1 cellular context compared by ENCODE assay signal in the genomic region with DNA sequence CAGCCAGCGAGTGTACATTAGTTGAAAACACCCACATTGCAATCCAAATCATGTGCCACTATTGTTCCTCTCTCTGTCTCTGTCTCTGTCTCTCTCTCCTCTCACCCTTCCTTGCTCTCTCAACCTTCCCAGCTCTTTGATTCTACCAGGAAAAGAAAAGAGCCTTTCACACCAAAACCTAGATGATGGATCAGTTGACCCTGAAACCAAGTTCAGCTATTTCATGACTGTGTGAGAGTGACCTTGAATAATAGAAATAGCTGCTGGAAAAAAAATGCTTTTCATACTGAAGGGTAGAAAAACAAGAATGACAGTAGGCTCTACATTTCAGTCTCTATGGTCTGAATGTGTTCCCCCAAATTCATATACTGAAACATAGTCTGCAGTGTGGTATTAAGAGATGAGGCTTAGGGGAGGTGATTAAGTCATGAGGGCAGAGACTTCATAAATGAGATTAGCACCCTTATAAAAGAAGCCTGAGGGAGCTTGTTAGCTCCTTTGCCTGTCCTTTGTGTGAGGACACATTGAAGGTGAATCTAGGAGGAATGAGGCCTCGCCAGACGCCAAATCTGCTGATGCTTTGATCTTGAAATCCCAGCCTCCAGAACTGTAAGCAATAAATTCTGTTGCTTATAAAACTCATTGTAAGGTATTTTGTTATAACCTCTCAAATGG.
TF ChIP-seq lines count a peak whose summit lies in the region.

No MANE protein-coding gene starts in this region.

TF ChIP-seq in HepG2, 621 proteins besides CTCF, POLR2A, EP300 and RAD21 (continued from another document and continues in another):
- TF ChIP-seq NR2F6 (IDR thresholded peaks at IDR 0.05) = no peak
- TF ChIP-seq NR2F6 (CRISPR knock-in tag; IDR thresholded peaks at IDR 0.05) = peak; percentile 77
- TF ChIP-seq HDAC2 (CRISPR knock-in tag; IDR thresholded peaks at IDR 0.05) = peak; percentile 50; the same call in 1 of the 2 replicates
- TF ChIP-seq, protein P1, sequence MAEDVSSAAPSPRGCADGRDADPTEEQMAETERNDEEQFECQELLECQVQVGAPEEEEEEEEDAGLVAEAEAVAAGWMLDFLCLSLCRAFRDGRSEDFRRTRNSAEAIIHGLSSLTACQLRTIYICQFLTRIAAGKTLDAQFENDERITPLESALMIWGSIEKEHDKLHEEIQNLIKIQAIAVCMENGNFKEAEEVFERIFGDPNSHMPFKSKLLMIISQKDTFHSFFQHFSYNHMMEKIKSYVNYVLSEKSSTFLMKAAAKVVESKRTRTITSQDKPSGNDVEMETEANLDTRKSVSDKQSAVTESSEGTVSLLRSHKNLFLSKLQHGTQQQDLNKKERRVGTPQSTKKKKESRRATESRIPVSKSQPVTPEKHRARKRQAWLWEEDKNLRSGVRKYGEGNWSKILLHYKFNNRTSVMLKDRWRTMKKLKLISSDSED (CRISPR knock-in tag; IDR thresholded peaks at IDR 0.05) = no peak
- no peak for TF ChIP-seq KLF9 (CRISPR knock-in tag; IDR thresholded peaks at IDR 0.05; ENCODE audit: low read depth)
- TF ChIP-seq NR2C2 (CRISPR knock-in tag; IDR thresholded peaks at IDR 0.05; ENCODE audit: borderline replicate concordance) = no peak
- TF ChIP-seq ZIK1 (CRISPR knock-in tag; IDR thresholded peaks at IDR 0.05; ENCODE audit: borderline replicate concordance, low read depth) = no peak
- TF ChIP-seq GTF2F1 (IDR thresholded peaks at IDR 0.05; ENCODE audit: low read length) = no peak
- no peak for TF ChIP-seq ZNF326 (CRISPR knock-in tag; IDR thresholded peaks at IDR 0.05; ENCODE audit: borderline replicate concordance)
- no peak for TF ChIP-seq RFX3 (CRISPR knock-in tag; IDR thresholded peaks at IDR 0.05)
- TF ChIP-seq TBP (CRISPR knock-in tag; IDR thresholded peaks at IDR 0.05) = no peak
- peak; percentile 66 for TF ChIP-seq TEAD3 (CRISPR knock-in tag; optimal IDR thresholded peaks at IDR 0.05; ENCODE audit: borderline replicate concordance)
- TF ChIP-seq, protein P2, sequence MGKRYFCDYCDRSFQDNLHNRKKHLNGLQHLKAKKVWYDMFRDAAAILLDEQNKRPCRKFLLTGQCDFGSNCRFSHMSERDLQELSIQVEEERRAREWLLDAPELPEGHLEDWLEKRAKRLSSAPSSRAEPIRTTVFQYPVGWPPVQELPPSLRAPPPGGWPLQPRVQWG (CRISPR knock-in tag; IDR thresholded peaks at IDR 0.05; ENCODE audit: borderline replicate concordance, low read depth) = no peak
- no peak for TF ChIP-seq SP1 (IDR thresholded peaks at IDR 0.05)
- TF ChIP-seq SP1 (CRISPR knock-in tag; IDR thresholded peaks at IDR 0.05) = no peak
- no peak for TF ChIP-seq ELF4 (CRISPR knock-in tag; IDR thresholded peaks at IDR 0.05; ENCODE audit: borderline replicate concordance)
- no peak for TF ChIP-seq PHF8 (CRISPR knock-in tag; IDR thresholded peaks at IDR 0.05)
- TF ChIP-seq ZSCAN12 (CRISPR knock-in tag; IDR thresholded peaks at IDR 0.05) = no peak
- no peak for TF ChIP-seq WIZ (CRISPR knock-in tag; IDR thresholded peaks at IDR 0.05)
- TF ChIP-seq TRIM24 (CRISPR knock-in tag; IDR thresholded peaks at IDR 0.05) = no peak
- no peak for TF ChIP-seq ZNF775 (CRISPR knock-in tag; IDR thresholded peaks at IDR 0.05; ENCODE audit: borderline replicate concordance)
- no peak for TF ChIP-seq ZSCAN21 (CRISPR knock-in tag; IDR thresholded peaks at IDR 0.05; ENCODE audit: borderline replicate concordance)
- TF ChIP-seq, protein P3, sequence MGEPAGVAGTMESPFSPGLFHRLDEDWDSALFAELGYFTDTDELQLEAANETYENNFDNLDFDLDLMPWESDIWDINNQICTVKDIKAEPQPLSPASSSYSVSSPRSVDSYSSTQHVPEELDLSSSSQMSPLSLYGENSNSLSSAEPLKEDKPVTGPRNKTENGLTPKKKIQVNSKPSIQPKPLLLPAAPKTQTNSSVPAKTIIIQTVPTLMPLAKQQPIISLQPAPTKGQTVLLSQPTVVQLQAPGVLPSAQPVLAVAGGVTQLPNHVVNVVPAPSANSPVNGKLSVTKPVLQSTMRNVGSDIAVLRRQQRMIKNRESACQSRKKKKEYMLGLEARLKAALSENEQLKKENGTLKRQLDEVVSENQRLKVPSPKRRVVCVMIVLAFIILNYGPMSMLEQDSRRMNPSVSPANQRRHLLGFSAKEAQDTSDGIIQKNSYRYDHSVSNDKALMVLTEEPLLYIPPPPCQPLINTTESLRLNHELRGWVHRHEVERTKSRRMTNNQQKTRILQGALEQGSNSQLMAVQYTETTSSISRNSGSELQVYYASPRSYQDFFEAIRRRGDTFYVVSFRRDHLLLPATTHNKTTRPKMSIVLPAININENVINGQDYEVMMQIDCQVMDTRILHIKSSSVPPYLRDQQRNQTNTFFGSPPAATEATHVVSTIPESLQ (CRISPR knock-in tag; conservative IDR thresholded peaks at IDR 0.05) = no peak
- TF ChIP-seq SNAI1 (CRISPR knock-in tag; IDR thresholded peaks at IDR 0.05; ENCODE audit: borderline replicate concordance) = no peak
- no peak for TF ChIP-seq ZNF713 (CRISPR knock-in tag; IDR thresholded peaks at IDR 0.05)
- TF ChIP-seq, protein P4, sequence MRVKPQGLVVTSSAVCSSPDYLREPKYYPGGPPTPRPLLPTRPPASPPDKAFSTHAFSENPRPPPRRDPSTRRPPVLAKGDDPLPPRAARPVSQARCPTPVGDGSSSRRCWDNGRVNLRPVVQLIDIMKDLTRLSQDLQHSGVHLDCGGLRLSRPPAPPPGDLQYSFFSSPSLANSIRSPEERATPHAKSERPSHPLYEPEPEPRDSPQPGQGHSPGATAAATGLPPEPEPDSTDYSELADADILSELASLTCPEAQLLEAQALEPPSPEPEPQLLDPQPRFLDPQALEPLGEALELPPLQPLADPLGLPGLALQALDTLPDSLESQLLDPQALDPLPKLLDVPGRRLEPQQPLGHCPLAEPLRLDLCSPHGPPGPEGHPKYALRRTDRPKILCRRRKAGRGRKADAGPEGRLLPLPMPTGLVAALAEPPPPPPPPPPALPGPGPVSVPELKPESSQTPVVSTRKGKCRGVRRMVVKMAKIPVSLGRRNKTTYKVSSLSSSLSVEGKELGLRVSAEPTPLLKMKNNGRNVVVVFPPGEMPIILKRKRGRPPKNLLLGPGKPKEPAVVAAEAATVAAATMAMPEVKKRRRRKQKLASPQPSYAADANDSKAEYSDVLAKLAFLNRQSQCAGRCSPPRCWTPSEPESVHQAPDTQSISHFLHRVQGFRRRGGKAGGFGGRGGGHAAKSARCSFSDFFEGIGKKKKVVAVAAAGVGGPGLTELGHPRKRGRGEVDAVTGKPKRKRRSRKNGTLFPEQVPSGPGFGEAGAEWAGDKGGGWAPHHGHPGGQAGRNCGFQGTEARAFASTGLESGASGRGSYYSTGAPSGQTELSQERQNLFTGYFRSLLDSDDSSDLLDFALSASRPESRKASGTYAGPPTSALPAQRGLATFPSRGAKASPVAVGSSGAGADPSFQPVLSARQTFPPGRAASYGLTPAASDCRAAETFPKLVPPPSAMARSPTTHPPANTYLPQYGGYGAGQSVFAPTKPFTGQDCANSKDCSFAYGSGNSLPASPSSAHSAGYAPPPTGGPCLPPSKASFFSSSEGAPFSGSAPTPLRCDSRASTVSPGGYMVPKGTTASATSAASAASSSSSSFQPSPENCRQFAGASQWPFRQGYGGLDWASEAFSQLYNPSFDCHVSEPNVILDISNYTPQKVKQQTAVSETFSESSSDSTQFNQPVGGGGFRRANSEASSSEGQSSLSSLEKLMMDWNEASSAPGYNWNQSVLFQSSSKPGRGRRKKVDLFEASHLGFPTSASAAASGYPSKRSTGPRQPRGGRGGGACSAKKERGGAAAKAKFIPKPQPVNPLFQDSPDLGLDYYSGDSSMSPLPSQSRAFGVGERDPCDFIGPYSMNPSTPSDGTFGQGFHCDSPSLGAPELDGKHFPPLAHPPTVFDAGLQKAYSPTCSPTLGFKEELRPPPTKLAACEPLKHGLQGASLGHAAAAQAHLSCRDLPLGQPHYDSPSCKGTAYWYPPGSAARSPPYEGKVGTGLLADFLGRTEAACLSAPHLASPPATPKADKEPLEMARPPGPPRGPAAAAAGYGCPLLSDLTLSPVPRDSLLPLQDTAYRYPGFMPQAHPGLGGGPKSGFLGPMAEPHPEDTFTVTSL (CRISPR knock-in tag; IDR thresholded peaks at IDR 0.05; ENCODE audit: borderline replicate concordance) = peak; percentile 43; the same call in 1 of the 2 replicates
- TF ChIP-seq, protein P5, sequence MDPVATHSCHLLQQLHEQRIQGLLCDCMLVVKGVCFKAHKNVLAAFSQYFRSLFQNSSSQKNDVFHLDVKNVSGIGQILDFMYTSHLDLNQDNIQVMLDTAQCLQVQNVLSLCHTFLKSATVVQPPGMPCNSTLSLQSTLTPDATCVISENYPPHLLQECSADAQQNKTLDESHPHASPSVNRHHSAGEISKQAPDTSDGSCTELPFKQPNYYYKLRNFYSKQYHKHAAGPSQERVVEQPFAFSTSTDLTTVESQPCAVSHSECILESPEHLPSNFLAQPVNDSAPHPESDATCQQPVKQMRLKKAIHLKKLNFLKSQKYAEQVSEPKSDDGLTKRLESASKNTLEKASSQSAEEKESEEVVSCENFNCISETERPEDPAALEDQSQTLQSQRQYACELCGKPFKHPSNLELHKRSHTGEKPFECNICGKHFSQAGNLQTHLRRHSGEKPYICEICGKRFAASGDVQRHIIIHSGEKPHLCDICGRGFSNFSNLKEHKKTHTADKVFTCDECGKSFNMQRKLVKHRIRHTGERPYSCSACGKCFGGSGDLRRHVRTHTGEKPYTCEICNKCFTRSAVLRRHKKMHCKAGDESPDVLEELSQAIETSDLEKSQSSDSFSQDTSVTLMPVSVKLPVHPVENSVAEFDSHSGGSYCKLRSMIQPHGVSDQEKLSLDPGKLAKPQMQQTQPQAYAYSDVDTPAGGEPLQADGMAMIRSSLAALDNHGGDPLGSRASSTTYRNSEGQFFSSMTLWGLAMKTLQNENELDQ (CRISPR knock-in tag; IDR thresholded peaks at IDR 0.05; ENCODE audit: borderline replicate concordance) = no peak
- TF ChIP-seq ZNF264 (CRISPR knock-in tag; IDR thresholded peaks at IDR 0.05) = no peak
- TF ChIP-seq ZFP36L2 (CRISPR knock-in tag; IDR thresholded peaks at IDR 0.05) = no peak
- no peak for TF ChIP-seq ZBTB38 (CRISPR knock-in tag; IDR thresholded peaks at IDR 0.05)
- TF ChIP-seq ZNF12 (CRISPR knock-in tag; IDR thresholded peaks at IDR 0.05) = no peak
- no peak for TF ChIP-seq CBX5 (CRISPR knock-in tag; IDR thresholded peaks at IDR 0.05; ENCODE audit: borderline replicate concordance)
- no peak for TF ChIP-seq ZNF496 (CRISPR knock-in tag; IDR thresholded peaks at IDR 0.05; ENCODE audit: insufficient replicate concordance)
- TF ChIP-seq ZNF589 (CRISPR knock-in tag; conservative IDR thresholded peaks at IDR 0.05) = no peak
- TF ChIP-seq, protein P6, sequence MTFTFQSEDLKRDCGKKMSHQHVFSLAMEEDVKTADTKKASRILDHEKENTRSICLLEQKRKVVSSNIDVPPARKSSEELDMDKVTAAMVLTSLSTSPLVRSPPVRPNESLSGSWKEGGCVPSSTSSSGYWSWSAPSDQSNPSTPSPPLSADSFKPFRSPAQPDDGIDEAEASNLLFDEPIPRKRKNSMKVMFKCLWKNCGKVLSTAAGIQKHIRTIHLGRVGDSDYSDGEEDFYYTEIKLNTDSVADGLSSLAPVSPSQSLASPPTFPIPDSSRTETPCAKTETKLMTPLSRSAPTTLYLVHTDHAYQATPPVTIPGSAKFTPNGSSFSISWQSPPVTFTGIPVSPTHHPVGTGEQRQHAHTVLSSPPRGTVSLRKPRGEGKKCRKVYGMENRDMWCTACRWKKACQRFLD (CRISPR knock-in tag; IDR thresholded peaks at IDR 0.05; ENCODE audit: borderline replicate concordance) = no peak
- no peak for TF ChIP-seq ZNF17 (CRISPR knock-in tag; IDR thresholded peaks at IDR 0.05)
- TF ChIP-seq ZNF180 (CRISPR knock-in tag; IDR thresholded peaks at IDR 0.05; ENCODE audit: borderline replicate concordance, low read depth) = no peak
- TF ChIP-seq U2AF2 (IDR thresholded peaks at IDR 0.05; ENCODE audit: low read depth, low read length) = no peak
- TF ChIP-seq, protein P7, sequence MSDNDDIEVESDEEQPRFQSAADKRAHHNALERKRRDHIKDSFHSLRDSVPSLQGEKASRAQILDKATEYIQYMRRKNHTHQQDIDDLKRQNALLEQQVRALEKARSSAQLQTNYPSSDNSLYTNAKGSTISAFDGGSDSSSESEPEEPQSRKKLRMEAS (IDR thresholded peaks at IDR 0.05) = no peak
- no peak for TF ChIP-seq JARID2 (CRISPR knock-in tag; IDR thresholded peaks at IDR 0.05; ENCODE audit: insufficient replicate concordance)
- TF ChIP-seq NPAS2 (CRISPR knock-in tag; IDR thresholded peaks at IDR 0.05; ENCODE audit: borderline replicate concordance) = no peak
- TF ChIP-seq, protein P8, sequence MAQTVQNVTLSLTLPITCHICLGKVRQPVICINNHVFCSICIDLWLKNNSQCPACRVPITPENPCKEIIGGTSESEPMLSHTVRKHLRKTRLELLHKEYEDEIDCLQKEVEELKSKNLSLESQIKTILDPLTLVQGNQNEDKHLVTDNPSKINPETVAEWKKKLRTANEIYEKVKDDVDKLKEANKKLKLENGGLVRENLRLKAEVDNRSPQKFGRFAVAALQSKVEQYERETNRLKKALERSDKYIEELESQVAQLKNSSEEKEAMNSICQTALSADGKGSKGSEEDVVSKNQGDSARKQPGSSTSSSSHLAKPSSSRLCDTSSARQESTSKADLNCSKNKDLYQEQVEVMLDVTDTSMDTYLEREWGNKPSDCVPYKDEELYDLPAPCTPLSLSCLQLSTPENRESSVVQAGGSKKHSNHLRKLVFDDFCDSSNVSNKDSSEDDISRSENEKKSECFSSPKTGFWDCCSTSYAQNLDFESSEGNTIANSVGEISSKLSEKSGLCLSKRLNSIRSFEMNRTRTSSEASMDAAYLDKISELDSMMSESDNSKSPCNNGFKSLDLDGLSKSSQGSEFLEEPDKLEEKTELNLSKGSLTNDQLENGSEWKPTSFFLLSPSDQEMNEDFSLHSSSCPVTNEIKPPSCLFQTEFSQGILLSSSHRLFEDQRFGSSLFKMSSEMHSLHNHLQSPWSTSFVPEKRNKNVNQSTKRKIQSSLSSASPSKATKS (CRISPR knock-in tag; IDR thresholded peaks at IDR 0.05) = no peak
- no peak for TF ChIP-seq ZFX (CRISPR knock-in tag; IDR thresholded peaks at IDR 0.05; ENCODE audit: low read depth)
- TF ChIP-seq ZNF382 (CRISPR knock-in tag; IDR thresholded peaks at IDR 0.05; ENCODE audit: borderline replicate concordance) = no peak
- no peak for TF ChIP-seq ZMYM2 (CRISPR knock-in tag; IDR thresholded peaks at IDR 0.05)
- TF ChIP-seq, protein P9, sequence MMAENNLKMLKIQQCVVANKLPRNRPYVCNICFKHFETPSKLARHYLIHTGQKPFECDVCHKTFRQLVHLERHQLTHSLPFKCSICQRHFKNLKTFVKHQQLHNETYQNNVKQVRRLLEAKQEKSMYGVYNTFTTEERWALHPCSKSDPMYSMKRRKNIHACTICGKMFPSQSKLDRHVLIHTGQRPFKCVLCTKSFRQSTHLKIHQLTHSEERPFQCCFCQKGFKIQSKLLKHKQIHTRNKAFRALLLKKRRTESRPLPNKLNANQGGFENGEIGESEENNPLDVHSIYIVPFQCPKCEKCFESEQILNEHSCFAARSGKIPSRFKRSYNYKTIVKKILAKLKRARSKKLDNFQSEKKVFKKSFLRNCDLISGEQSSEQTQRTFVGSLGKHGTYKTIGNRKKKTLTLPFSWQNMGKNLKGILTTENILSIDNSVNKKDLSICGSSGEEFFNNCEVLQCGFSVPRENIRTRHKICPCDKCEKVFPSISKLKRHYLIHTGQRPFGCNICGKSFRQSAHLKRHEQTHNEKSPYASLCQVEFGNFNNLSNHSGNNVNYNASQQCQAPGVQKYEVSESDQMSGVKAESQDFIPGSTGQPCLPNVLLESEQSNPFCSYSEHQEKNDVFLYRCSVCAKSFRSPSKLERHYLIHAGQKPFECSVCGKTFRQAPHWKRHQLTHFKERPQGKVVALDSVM (CRISPR knock-in tag; IDR thresholded peaks at IDR 0.05) = no peak
- no peak for TF ChIP-seq SRY (CRISPR knock-in tag; IDR thresholded peaks at IDR 0.05)
- no peak for TF ChIP-seq ZNF850 (CRISPR knock-in tag; conservative IDR thresholded peaks at IDR 0.05)
- 0 out of 2 replicates have a peak, but pooled peaks have one; percentile 25 for TF ChIP-seq KDM1A (CRISPR knock-in tag; IDR thresholded peaks at IDR 0.05)
- no peak for TF ChIP-seq NFE2L1 (CRISPR knock-in tag; IDR thresholded peaks at IDR 0.05; ENCODE audit: borderline replicate concordance)
- no peak for TF ChIP-seq ZC3H4 (CRISPR knock-in tag; IDR thresholded peaks at IDR 0.05; ENCODE audit: borderline replicate concordance)
